Comparison of ENCODE assay signal across 26 cellular contexts in the genomic region with DNA sequence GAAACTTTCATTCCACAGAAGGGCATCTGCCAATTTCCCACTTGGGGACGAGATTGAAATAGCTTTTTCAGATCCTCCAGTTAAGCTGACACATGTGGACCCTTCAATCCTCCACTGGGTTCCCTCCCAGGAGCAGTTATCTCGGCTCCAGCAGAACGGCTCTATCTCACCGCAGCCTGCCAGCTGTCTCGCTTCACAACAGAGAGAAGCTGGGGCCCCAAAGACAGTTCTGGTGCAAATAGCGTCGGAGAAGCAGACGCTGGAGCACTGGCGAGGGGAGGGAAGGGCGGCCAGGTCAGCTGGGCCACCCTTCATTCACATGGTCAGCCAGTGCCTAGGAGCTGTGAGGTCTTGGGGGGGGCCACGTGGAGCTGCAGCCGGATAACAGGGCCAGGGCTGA.
DNase-seq lines count a peak whose midpoint lies in the region; ATAC-seq lines count a peak whose summit lies in the region.
"Had no signal": no experiment of that assay in that cellular context is flagged by ENCODE, and none has a peak within 500 bp of the region (broad histone marks: within the 10 kb centered on the region; RNA-seq: fewer than 3 reads in every experiment).

No MANE protein-coding gene starts in this region.

- H3K27ac Mint-ChIP-seq in activated T-helper 2 cell treated with anti-CD3 and anti-CD28 coated beads, Interferon-gamma antibody, Interleukin-2, Interleukin-4, amounts not matched to agents 10 μg/mL and 5 μg/mL and 100 μg/mL, durations not matched to agents 14 hours and 24 hours and 36 hours: no peak overlapping the region
- H3K27ac Mint-ChIP-seq: activated naive CD8-positive, alpha-beta T cell; effector memory CD8-positive, alpha-beta T cell; memory B cell; stimulated activated naive CD8-positive, alpha-beta T cell treated with anti-CD3 and anti-CD28 coated beads, Interleukin-15, Interleukin-2, amounts not matched to agents 100 ng/mL and 50 ng/mL, for 24 hours had no signal

- DNase-seq in left ventricle myocardium superior (no peak), right cardiac atrium (no peak), NCI-H526 (lab: John Stamatoyannopoulos, UW) (peak; percentile 22 to 69), retina (peak; percentile 59)
- DNase-seq in activated T-helper 2 cell treated with anti-CD3 and anti-CD28 coated beads, Interferon-gamma antibody, Interleukin-2, Interleukin-4, amounts not matched to agents 10 μg/mL and 5 μg/mL and 100 μg/mL, durations not matched to agents 14 hours and 24 hours and 36 hours (ENCODE audit: low spot score): no peak
- DNase-seq: activated CD4-positive, alpha-beta T cell treated with anti-CD3 and anti-CD28 coated beads for 4 hours; effector memory CD8-positive, alpha-beta T cell; glutamatergic neuron; KBM-7; NCI-H1092; NCI-H2029 treated with DMSO at 0.1 percent for 48 hours; stimulated activated CD8-positive, alpha-beta memory T cell treated with anti-CD3 and anti-CD28 coated beads, Interleukin-4, amount 100 ng/mL, for 48 hours; SW 1271; T-helper 9 cell; testis had no signal

- H3K9me3 ChIP-seq in right cardiac atrium (ENCODE audit: control insufficient read depth, low read length) (no peaks in the 10 kb centered on the region), ectodermal cell (ENCODE audit: control insufficient read depth, low read length) (no peaks in the 10 kb centered on the region)
- H3K9me3 ChIP-seq: neutrophil, testis had no signal

- H3K4me3 ChIP-seq in right cardiac atrium (ENCODE audit: low read length): no peak overlapping the region
- H3K4me3 ChIP-seq in ectodermal cell (ENCODE audit: insufficient read depth, low read depth, low read length): no peak overlapping the region
- H3K4me3 ChIP-seq: coronary artery, testis had no signal

- H3K4me1 ChIP-seq in right cardiac atrium (ENCODE audit: control insufficient read depth, insufficient read depth, low read length): peaks cover 5% of the 10 kb centered on the region
- H3K4me1 ChIP-seq in ectodermal cell (ENCODE audit: control insufficient read depth, insufficient read depth, low read length): peaks cover 47% of the 10 kb centered on the region
- H3K4me1 ChIP-seq: testis had no signal

- H3K27me3 ChIP-seq in right cardiac atrium (ENCODE audit: control insufficient read depth, insufficient read depth): no peaks in the 10 kb centered on the region
- H3K27me3 ChIP-seq in ectodermal cell (ENCODE audit: control insufficient read depth, insufficient read depth, low read length, poor library complexity, severe bottlenecking): no peaks in the 10 kb centered on the region
- H3K27me3 ChIP-seq: testis had no signal

- no peaks in the 10 kb centered on the region for H3K4me1 Mint-ChIP-seq in activated T-helper 2 cell treated with anti-CD3 and anti-CD28 coated beads, Interferon-gamma antibody, Interleukin-2, Interleukin-4, amounts not matched to agents 10 μg/mL and 5 μg/mL and 100 μg/mL, durations not matched to agents 14 hours and 24 hours and 36 hours (ENCODE audit: low read depth)

- no peaks in the 10 kb centered on the region for H3K9me3 Mint-ChIP-seq in activated T-helper 2 cell treated with anti-CD3 and anti-CD28 coated beads, Interferon-gamma antibody, Interleukin-2, Interleukin-4, amounts not matched to agents 10 μg/mL and 5 μg/mL and 100 μg/mL, durations not matched to agents 14 hours and 24 hours and 36 hours
- H3K9me3 Mint-ChIP-seq: effector memory CD8-positive, alpha-beta T cell; memory B cell; stimulated activated naive CD8-positive, alpha-beta T cell treated with anti-CD3 and anti-CD28 coated beads, Interleukin-15, Interleukin-2, amounts not matched to agents 100 ng/mL and 50 ng/mL, for 24 hours had no signal

- no peak overlapping the region for H3K27ac ChIP-seq in right cardiac atrium (ENCODE audit: low read length)
- H3K27ac ChIP-seq in ectodermal cell (ENCODE audit: insufficient read depth, low read depth, low read length, poor library complexity, severe bottlenecking): peak overlapping the region; percentile 4
- H3K27ac ChIP-seq: coronary artery, neutrophil, testis, VCaP had no signal

- H3K4me3 Mint-ChIP-seq in activated T-helper 2 cell treated with anti-CD3 and anti-CD28 coated beads, Interferon-gamma antibody, Interleukin-2, Interleukin-4, amounts not matched to agents 10 μg/mL and 5 μg/mL and 100 μg/mL, durations not matched to agents 14 hours and 24 hours and 36 hours (ENCODE audit: low read depth): no peak overlapping the region
- H3K4me3 Mint-ChIP-seq: activated naive CD8-positive, alpha-beta T cell; effector memory CD8-positive, alpha-beta T cell; memory B cell; stimulated activated naive CD8-positive, alpha-beta T cell treated with anti-CD3 and anti-CD28 coated beads, Interleukin-15, Interleukin-2, amounts not matched to agents 100 ng/mL and 50 ng/mL, for 24 hours had no signal

- no peaks in the 10 kb centered on the region for H3K36me3 Mint-ChIP-seq in activated T-helper 2 cell treated with anti-CD3 and anti-CD28 coated beads, Interferon-gamma antibody, Interleukin-2, Interleukin-4, amounts not matched to agents 10 μg/mL and 5 μg/mL and 100 μg/mL, durations not matched to agents 14 hours and 24 hours and 36 hours (ENCODE audit: low read depth)
- H3K36me3 Mint-ChIP-seq: activated naive CD8-positive, alpha-beta T cell; memory B cell had no signal

- H3K36me3 ChIP-seq in ectodermal cell (ENCODE audit: control insufficient read depth, insufficient read depth, low read length): no peaks in the 10 kb centered on the region
- H3K36me3 ChIP-seq: neutrophil had no signal

- WGBS in right cardiac atrium: 18% methylated on average over 12 of the region's 12 CpGs
- 64 to 71% methylated on average over 12 of the region's 12 CpGs for WGBS in ectodermal cell, 2 experiments

- H3K27me3 Mint-ChIP-seq in activated T-helper 2 cell treated with anti-CD3 and anti-CD28 coated beads, Interferon-gamma antibody, Interleukin-2, Interleukin-4, amounts not matched to agents 10 μg/mL and 5 μg/mL and 100 μg/mL, durations not matched to agents 14 hours and 24 hours and 36 hours (ENCODE audit: low read depth): peaks cover 5% of the 10 kb centered on the region
- H3K27me3 Mint-ChIP-seq: activated naive CD8-positive, alpha-beta T cell had no signal

- intact Hi-C loops in left ventricle myocardium superior (cut with micrococcal nuclease) (no loop called here), right cardiac atrium (cut with DNase I) (no loop called here)
- intact Hi-C loops in activated T-helper 2 cell treated with anti-CD3 and anti-CD28 coated beads, Interferon-gamma antibody, Interleukin-2, Interleukin-4, amounts not matched to agents 10 μg/mL and 5 μg/mL and 100 μg/mL, durations not matched to agents 14 hours and 24 hours and 36 hours (cut with micrococcal nuclease): no loop called here

- ATAC-seq in left ventricle myocardium superior (peak; percentile 15), right cardiac atrium (no peak), GM21423 (IDR thresholded peaks at IDR 0.05; ENCODE audit: unreplicated experiment) (no peak), GM18498 (IDR thresholded peaks at IDR 0.05; ENCODE audit: unreplicated experiment) (no peak)
- ATAC-seq: effector memory CD8-positive, alpha-beta T cell; left lobe of liver; sciatic nerve had no signal

Comparison
In these comparisons a context has a peak if more than half of its experiments do, and no peak if none do; other contexts are left out.
1. DNase-seq: peak in NCI-H526 (2 of 2) and retina (single experiment); none in left ventricle myocardium superior (single experiment), right cardiac atrium (0 of 3) and activated T-helper 2 cell treated with anti-CD3 and anti-CD28 coated beads, Interferon-gamma antibody, Interleukin-2, Interleukin-4, amounts not matched to agents 10 μg/mL and 5 μg/mL and 100 μg/mL, durations not matched to agents 14 hours and 24 hours and 36 hours (single experiment).